In the genomic region with DNA sequence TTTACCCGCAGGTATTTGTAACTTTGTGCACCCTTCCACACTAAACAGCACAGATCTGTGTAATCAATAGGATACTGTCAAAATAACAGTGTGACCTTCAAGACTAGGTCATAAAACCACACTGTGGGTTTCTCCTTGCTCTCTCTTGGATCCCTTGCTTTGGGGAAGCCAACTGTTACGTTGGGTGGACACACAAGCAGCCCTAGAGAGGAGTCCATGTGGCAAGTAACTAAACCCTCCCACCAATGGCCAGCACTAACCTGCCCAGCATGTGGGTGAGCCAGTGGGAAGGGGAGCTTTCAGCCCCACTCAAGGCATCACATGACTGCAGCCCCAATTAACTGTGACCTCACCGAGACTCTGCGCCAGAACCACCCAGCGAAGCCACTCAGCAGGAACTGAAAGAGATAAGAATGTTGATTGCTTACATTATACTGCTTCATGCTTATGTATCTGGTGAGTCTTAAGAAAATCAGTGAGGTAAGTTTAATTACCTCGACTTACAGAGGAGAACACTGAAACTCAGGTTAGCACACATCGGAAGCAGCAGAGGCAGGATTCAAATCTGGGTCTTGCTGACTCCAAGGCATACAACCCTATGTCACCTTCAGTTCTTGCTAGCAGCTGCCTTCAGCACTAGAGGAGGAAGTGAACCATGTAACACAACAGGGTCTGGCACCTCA, we compare ENCODE assay signal across 8 cellular contexts. TPM values are rescaled to one million over a fixed set of nuclear protein-coding genes. Genes with fewer than 3 reads are reported as not detected.
DNase-seq lines count a peak whose midpoint lies in the region; ATAC-seq, FAIRE-seq and TF ChIP-seq lines count a peak whose summit lies in the region.

No MANE protein-coding gene starts in this region.

- TF ChIP-seq CTCF in keratinocyte (optimal IDR thresholded peaks at IDR 0.05 in 1 of 3, IDR thresholded peaks at IDR 0.05 in 1 of 3, conservative IDR thresholded peaks at IDR 0.05 in 1 of 3; ENCODE audit: extremely low read depth in 1 of 3, insufficient read depth in 2 of 3, low read length in 3 of 3) = no peak

- no peaks in the 10 kb centered on the region for H4K20me1 ChIP-seq in keratinocyte (ENCODE audit: control insufficient read depth, extremely low read depth, insufficient read depth, low read length)

- no peak overlapping the region for H3K27ac ChIP-seq in keratinocyte (ENCODE audit: control insufficient read depth, insufficient read depth, low read length)

- peaks cover 15% of the 10 kb centered on the region for H3K4me1 ChIP-seq in keratinocyte (ENCODE audit: control insufficient read depth, extremely low read depth, insufficient read depth, low read length)

- DNase-seq in COLO668 (lab: John Stamatoyannopoulos, UW; ENCODE audit: unreplicated experiment) (peak; percentile 23), SKM-1 (lab: John Stamatoyannopoulos, UW; ENCODE audit: unreplicated experiment) (peak; percentile 71), keratinocyte (ENCODE audit: low read depth, low spot score) (no peak), EL (no peak), ecto neural progenitor cell (ENCODE audit: low spot score) (no peak), LoVo (ENCODE audit: low spot score) (no peak)

- no peak for FAIRE-seq in keratinocyte (lab: Jason Lieb, UNC)

- no peaks in the 10 kb centered on the region for H3K9me1 ChIP-seq in keratinocyte (ENCODE audit: control insufficient read depth, extremely low read depth, insufficient read depth, low read length)

- dilution Hi-C loops in keratinocyte (cut with MboI; ENCODE audit: extremely low pct_ligation_motif_present, low sequenced_read_pairs) = no loop called here

- no peak overlapping the region for H3K4me3 ChIP-seq in keratinocyte (ENCODE audit: control insufficient read depth in 2 of 3, extremely low read depth in 1 of 3, insufficient read depth in 2 of 3, low read depth in 1 of 3, low read length in 3 of 3)

- no peaks in the 10 kb centered on the region for H3K9me3 ChIP-seq in keratinocyte (ENCODE audit: control insufficient read depth, low read depth, low read length)

- peak; percentile 86 for ATAC-seq in GM19324 (IDR thresholded peaks at IDR 0.05; ENCODE audit: low FRiP score, unreplicated experiment)
- ATAC-seq in HG03135 (IDR thresholded peaks at IDR 0.05; ENCODE audit: unreplicated experiment) = peak; percentile 76

- H3K27me3 ChIP-seq in keratinocyte (ENCODE audit: control insufficient read depth, extremely low read depth, insufficient read depth, low read length) = peaks cover 3% of the 10 kb centered on the region

- peak overlapping the region; percentile 84 for H3K4me2 ChIP-seq in keratinocyte (ENCODE audit: control insufficient read depth, extremely low read depth, insufficient read depth, low read depth, low read length)

- H3K9ac ChIP-seq in keratinocyte (ENCODE audit: control insufficient read depth, extremely low read depth, insufficient read depth, low read length) = no peak overlapping the region

- no peaks in the 10 kb centered on the region for H3K36me3 ChIP-seq in keratinocyte (ENCODE audit: control insufficient read depth in 2 of 2, extremely low read depth in 1 of 2, insufficient read depth in 2 of 2, low read length in 2 of 2)

- H3K79me2 ChIP-seq in keratinocyte (ENCODE audit: control insufficient read depth, insufficient read depth, low read length) = no peaks in the 10 kb centered on the region

- H2AFZ ChIP-seq in keratinocyte (ENCODE audit: control insufficient read depth, low read length) = no peak overlapping the region

RNA-seq across cellular contexts. Expression of gene ZC3HAV1, which starts 9.4 kb away (rescaled TPM):
- polyA plus RNA-seq in keratinocyte = 21.4 to 46.1 TPM (median 31.7 TPM) in 3 replicates
- 8.2 TPM for polyA plus RNA-seq in keratinocyte (2011; ENCODE audit: low read depth)
- polyA plus RNA-seq in keratinocyte (2011; cell fraction: cytosol; rRNA removed) = 18.8 and 29.8 TPM in 2 replicates
- 38.7 and 43.4 TPM in 2 replicates for polyA plus RNA-seq in keratinocyte (2011; cell fraction: nucleus; rRNA removed)
- polyA plus RNA-seq in keratinocyte (2012; ENCODE audit: low replicate concordance) = 9.0 and 33.4 TPM in 2 replicates
- polyA minus RNA-seq in keratinocyte = 43.9 to 50.8 TPM (median 50.1 TPM) in 3 replicates
- polyA minus RNA-seq in keratinocyte (2011; cell fraction: cytosol; rRNA and poly(A)+ RNA removed) = 30.9 TPM
- 44.0 and 65.2 TPM in 2 replicates for polyA minus RNA-seq in keratinocyte (2011; cell fraction: nucleus; rRNA and poly(A)+ RNA removed)

Comparison
In these comparisons a context has a peak if more than half of its experiments do, and no peak if none do; other contexts are left out.
1. DNase-seq: peak in COLO668 (single experiment) and SKM-1 (single experiment); none in keratinocyte (single experiment), EL (single experiment), ecto neural progenitor cell (single experiment) and LoVo (single experiment).